Comparison of ENCODE assay signal across 14 cellular contexts in genomic region chr17:42411321-42411820, GRCh38. TPM values are rescaled to one million over a fixed set of nuclear protein-coding genes. Genes with fewer than 3 reads are reported as not detected.
DNase-seq lines count a peak whose midpoint lies in the region; ATAC-seq and TF ChIP-seq lines count a peak whose summit lies in the region.
"Had no signal": no experiment of that assay in that cellular context is flagged by ENCODE, and none has a peak within 500 bp of the region (broad histone marks: within the 10 kb centered on the region; RNA-seq: fewer than 3 reads in every experiment).

No MANE protein-coding gene starts in this region.

- peaks cover 14% of the 10 kb centered on the region for H3K36me3 Mint-ChIP-seq in endothelial cell (ENCODE audit: low read depth, unreplicated experiment)
- no peaks in the 10 kb centered on the region for H3K36me3 Mint-ChIP-seq in glutamatergic neuron (ENCODE audit: unreplicated experiment)
- H3K36me3 Mint-ChIP-seq: activated naive CD8-positive, alpha-beta T cell treated with anti-CD3 and anti-CD28 coated beads for 36 hours had no signal

- DNase-seq in Peyer's patch: no peak
- no peak for DNase-seq in endothelial cell (ENCODE audit: low spot score)
- DNase-seq in osteoblast (ENCODE audit: insufficient read length, low spot score, missing footprints): no peak
- DNase-seq in tibial artery: peak in 1 of 2 donors; percentile 31
- DNase-seq in glutamatergic neuron: no peak
- no peak for DNase-seq in amniotic stem cell (lab: John Stamatoyannopoulos, UW)
- DNase-seq: activated CD4-positive, alpha-beta T cell treated with anti-CD3 and anti-CD28 coated beads, Interleukin-2, amount 50 U/mL, for 1 hour; activated naive CD8-positive, alpha-beta T cell treated with anti-CD3 and anti-CD28 coated beads for 36 hours; activated T-cell treated with anti-CD3 and anti-CD28 coated beads, Interleukin-2, amount 50 U/mL, for 24 hours; DMS79; kidney glomerular epithelial cell; SJCRH30; stimulated activated CD4-positive, alpha-beta T cell treated with anti-CD3 and anti-CD28 coated beads, Interleukin-1b, Interleukin-23, amount 100 ng/mL, for 48 hours had no signal

- H3K4me2 ChIP-seq in osteoblast (ENCODE audit: insufficient read depth, low read length): peak overlapping the region; percentile 0

- no peak for ATAC-seq in HG03442 (IDR thresholded peaks at IDR 0.05; ENCODE audit: unreplicated experiment)

- no peak overlapping the region for H3K27ac Mint-ChIP-seq in endothelial cell (ENCODE audit: unreplicated experiment)
- H3K27ac Mint-ChIP-seq in glutamatergic neuron (ENCODE audit: unreplicated experiment): no peak overlapping the region
- H3K27ac Mint-ChIP-seq: activated naive CD8-positive, alpha-beta T cell treated with anti-CD3 and anti-CD28 coated beads for 36 hours; activated T-cell treated with anti-CD3 and anti-CD28 coated beads, Interleukin-2, amount 50 U/mL, for 24 hours had no signal

- H3K79me2 ChIP-seq in osteoblast (ENCODE audit: insufficient read depth, low read length): peaks cover 95% of the 10 kb centered on the region

- H3K27me3 ChIP-seq in Peyer's patch: no peaks in the 10 kb centered on the region
- no peaks in the 10 kb centered on the region for H3K27me3 ChIP-seq in osteoblast (ENCODE audit: insufficient read depth, low read length)
- H3K27me3 ChIP-seq in tibial artery: no peaks in the 10 kb centered on the region
- H3K27me3 ChIP-seq: SJCRH30 had no signal

- peak overlapping the region; percentile 15 for H3K4me3 Mint-ChIP-seq in endothelial cell (ENCODE audit: unreplicated experiment)
- H3K4me3 Mint-ChIP-seq in glutamatergic neuron (ENCODE audit: unreplicated experiment): no peak overlapping the region
- H3K4me3 Mint-ChIP-seq: activated naive CD8-positive, alpha-beta T cell treated with anti-CD3 and anti-CD28 coated beads for 36 hours; activated T-cell treated with anti-CD3 and anti-CD28 coated beads, Interleukin-2, amount 50 U/mL, for 24 hours had no signal

- TF ChIP-seq CTCF in Peyer's patch (IDR thresholded peaks at IDR 0.05): no peak
- TF ChIP-seq CTCF in endothelial cell (IDR thresholded peaks at IDR 0.05; ENCODE audit: unreplicated experiment): no peak
- no peak for TF ChIP-seq CTCF in osteoblast (IDR thresholded peaks at IDR 0.05; ENCODE audit: extremely low read depth, low read depth, low read length)
- no peak for TF ChIP-seq CTCF in tibial artery (IDR thresholded peaks at IDR 0.05)
- no peak for TF ChIP-seq CTCF in glutamatergic neuron (IDR thresholded peaks at IDR 0.05; ENCODE audit: partially characterized antibody, unreplicated experiment)

- TF ChIP-seq POLR2A in Peyer's patch (IDR thresholded peaks at IDR 0.05): no peak

- H3K27ac ChIP-seq in Peyer's patch (peak overlapping the region in 3 of 4 donors; percentile 1 to 71 (median 13)), osteoblast (ENCODE audit: low read depth, low read length) (peak overlapping the region; percentile 11), tibial artery (peak overlapping the region; percentile 98 to 100)
- H3K27ac ChIP-seq: SJCRH30 had no signal

- H3K27me3 Mint-ChIP-seq in endothelial cell (ENCODE audit: unreplicated experiment) (peaks cover 6% of the 10 kb centered on the region), glutamatergic neuron (ENCODE audit: unreplicated experiment) (peaks cover 5% of the 10 kb centered on the region)
- H3K27me3 Mint-ChIP-seq: activated naive CD8-positive, alpha-beta T cell treated with anti-CD3 and anti-CD28 coated beads for 36 hours; activated T-cell treated with anti-CD3 and anti-CD28 coated beads, Interleukin-2, amount 50 U/mL, for 24 hours had no signal

- intact Hi-C loops in tibial artery (cut with DNase I; ENCODE audit: low total_unique reads): no loop called here

- no peak overlapping the region for H2AFZ ChIP-seq in osteoblast (ENCODE audit: low read length)

- H3K9me3 Mint-ChIP-seq in endothelial cell (ENCODE audit: unreplicated experiment): no peaks in the 10 kb centered on the region
- H3K9me3 Mint-ChIP-seq in glutamatergic neuron (ENCODE audit: unreplicated experiment): no peaks in the 10 kb centered on the region
- H3K9me3 Mint-ChIP-seq: activated naive CD8-positive, alpha-beta T cell treated with anti-CD3 and anti-CD28 coated beads for 36 hours; activated T-cell treated with anti-CD3 and anti-CD28 coated beads, Interleukin-2, amount 50 U/mL, for 24 hours had no signal

- peaks cover 89% of the 10 kb centered on the region for H4K20me1 ChIP-seq in osteoblast (ENCODE audit: insufficient read depth, low read length)

- H3K4me3 ChIP-seq in Peyer's patch (no peak overlapping the region), osteoblast (ENCODE audit: insufficient read depth, low read length) (no peak overlapping the region), tibial artery (peak overlapping the region; percentile 11 to 38)
- H3K4me3 ChIP-seq: SJCRH30 had no signal

- H3K4me1 Mint-ChIP-seq in endothelial cell (ENCODE audit: unreplicated experiment) (peaks cover 58% of the 10 kb centered on the region), glutamatergic neuron (ENCODE audit: low read depth, unreplicated experiment) (peaks cover 3% of the 10 kb centered on the region)

- peaks cover 0 to 42% (median 5%) of the 10 kb centered on the region in 4 donors for H3K4me1 ChIP-seq in Peyer's patch
- peaks cover 73% of the 10 kb centered on the region for H3K4me1 ChIP-seq in osteoblast (ENCODE audit: insufficient read depth, low read length)
- H3K4me1 ChIP-seq in tibial artery: peaks cover 17 to 100% (median 90%) of the 10 kb centered on the region in 4 donors

- no peaks in the 10 kb centered on the region for H3K36me3 ChIP-seq in Peyer's patch
- peaks cover 30% of the 10 kb centered on the region for H3K36me3 ChIP-seq in osteoblast (ENCODE audit: insufficient read depth, low read length)
- no peaks in the 10 kb centered on the region for H3K36me3 ChIP-seq in tibial artery

- H3K9me3 ChIP-seq in Peyer's patch: no peaks in the 10 kb centered on the region
- H3K9me3 ChIP-seq in osteoblast (ENCODE audit: low read depth, low read length): no peaks in the 10 kb centered on the region
- H3K9me3 ChIP-seq in tibial artery: no peaks in the 10 kb centered on the region
- H3K9me3 ChIP-seq: SJCRH30 had no signal

RNA-seq across cellular contexts. Expression of gene CAVIN1, which starts 11.7 kb away (rescaled TPM):
- total RNA-seq in Peyer's patch (10 to 100 TPM; 16.3 to 94.9 (median 35.9) TPM), endothelial cell (ENCODE audit: unreplicated experiment) (334 TPM), osteoblast (861 and 988 TPM in 2 replicates), glutamatergic neuron (ENCODE audit: unreplicated experiment) (0.32 TPM)

RNA-seq across cellular contexts. Expression of gene STAT3, which starts 23.1 kb away (rescaled TPM):
- total RNA-seq in Peyer's patch: 100 to 1,000 TPM; 178 to 219 (median 191) TPM
- total RNA-seq in endothelial cell (ENCODE audit: unreplicated experiment): 160 TPM
- 197 and 206 TPM in 2 replicates for total RNA-seq in osteoblast
- 68.0 TPM for total RNA-seq in glutamatergic neuron (ENCODE audit: unreplicated experiment)

RNA-seq across cellular contexts. Expression of gene ATP6V0A1, which starts 47.3 kb away (rescaled TPM):
- total RNA-seq in Peyer's patch (100 to 1,000 TPM; 121 to 251 (median 204) TPM), endothelial cell (ENCODE audit: unreplicated experiment) (103 TPM), osteoblast (52.5 and 53.9 TPM in 2 replicates), glutamatergic neuron (ENCODE audit: unreplicated experiment) (253 TPM)

Comparison
In these comparisons a context has a peak if more than half of its experiments do, and no peak if none do; other contexts are left out.
1. H3K27ac ChIP-seq: peak in every context shown above with its lines; median percentile 99 in tibial artery; 13 in Peyer's patch; 11 in osteoblast.
2. H3K4me3 ChIP-seq: peak in tibial artery (2 of 2); none in Peyer's patch (0 of 4) and osteoblast (single experiment).
3. RNA of gene CAVIN1, which starts 11.7 kb away (total RNA-seq): 861 to 988 TPM in osteoblast, 334 TPM in endothelial cell (single experiment) and 16.3 to 94.9 TPM in Peyer's patch; 0.32 TPM in glutamatergic neuron (single experiment); every median in the first group is over 10 times any median in the second.